14 cellular contexts compared by ENCODE assay signal in the genomic region with DNA sequence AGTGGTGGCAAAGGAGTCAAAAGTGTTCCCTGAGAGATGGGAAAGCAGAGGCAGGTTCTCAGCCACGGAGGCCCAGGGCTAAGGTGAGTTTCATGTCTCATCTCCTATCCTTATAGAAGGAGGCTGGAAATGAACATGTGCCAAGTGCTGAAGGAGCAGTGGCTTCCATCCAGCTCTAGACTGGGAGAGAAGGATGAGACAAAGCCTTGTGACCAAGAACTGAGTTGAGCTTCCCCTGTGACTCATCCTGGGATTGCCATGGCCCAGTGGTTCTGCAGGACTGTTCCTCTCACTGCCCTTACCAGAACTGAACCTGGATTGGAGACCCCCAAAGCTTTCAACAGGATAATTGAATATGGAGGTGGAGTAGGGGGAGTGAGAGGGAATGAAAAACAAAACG. TPM values are rescaled to one million over a fixed set of nuclear protein-coding genes. Genes with fewer than 3 reads are reported as not detected.
DNase-seq lines count a peak whose midpoint lies in the region; TF ChIP-seq lines count a peak whose summit lies in the region.
"Had no signal": no experiment of that assay in that cellular context is flagged by ENCODE, and none has a peak within 500 bp of the region (broad histone marks: within the 10 kb centered on the region; RNA-seq: fewer than 3 reads in every experiment).

No MANE protein-coding gene starts in this region.

- no peaks in the 10 kb centered on the region for H3K27me3 ChIP-seq in tibial nerve
- H3K27me3 ChIP-seq: ovary had no signal

- TF ChIP-seq CTCF in tibial nerve (IDR thresholded peaks at IDR 0.05): no peak

- H3K36me3 ChIP-seq in tibial nerve: no peaks in the 10 kb centered on the region
- H3K36me3 ChIP-seq: ovary had no signal

- no peak for TF ChIP-seq POLR2A in tibial nerve (IDR thresholded peaks at IDR 0.05)

- no peak overlapping the region for H3K4me3 ChIP-seq in tibial nerve
- H3K4me3 ChIP-seq: ovary had no signal

- no peak for TF ChIP-seq EP300 in tibial nerve (IDR thresholded peaks at IDR 0.05)

- peak; percentile 75 for DNase-seq in AG20443 (ENCODE audit: low spot score)
- DNase-seq in M059J (ENCODE audit: low read depth): peak; percentile 66
- peak; percentile 59 for DNase-seq in dermis blood vessel endothelial cell
- DNase-seq in kidney tubule cell (ENCODE audit: low spot score): peak; percentile 92
- DNase-seq in putamen (ENCODE audit: low spot score): no peak
- no peak for DNase-seq in NCI-H1417 treated with DMSO at 0.1 percent for 48 hours (lab: John Stamatoyannopoulos, UW)
- no peak for DNase-seq in NCI-H345 treated with DMSO at 0.1 percent for 48 hours (lab: John Stamatoyannopoulos, UW; ENCODE audit: unreplicated experiment)
- no peak for DNase-seq in tibial nerve (ENCODE audit: low spot score in 2 of 2)
- DNase-seq: activated CD8-positive, alpha-beta T cell treated with anti-CD3 and anti-CD28 coated beads for 36 hours; cortex of kidney; midbrain; NCI-H1092; ovary had no signal

- no peaks in the 10 kb centered on the region for H3K9me3 ChIP-seq in tibial nerve
- H3K9me3 ChIP-seq: ovary had no signal

- no peaks in the 10 kb centered on the region for H3K4me1 ChIP-seq in tibial nerve

- 63 to 67% methylated on average over 2 of the region's 2 CpGs for WGBS in tibial nerve, 2 donors

- H3K27ac ChIP-seq in tibial nerve: no peak overlapping the region
- H3K27ac ChIP-seq: ovary had no signal

RNA-seq across cellular contexts. Expression of a gene that starts 16.7 kb away (rescaled TPM):
- not detected in 2 replicates for total RNA-seq in M059J (2014; rRNA removed; shearing (Covaris generic))
- not detected in 2 replicates for total RNA-seq in dermis blood vessel endothelial cell
- total RNA-seq in tibial nerve: not detected
- total RNA-seq: activated CD8-positive, alpha-beta T cell treated with anti-CD3 and anti-CD28 coated beads for 36 hours; ovary; subcutaneous adipose tissue had no signal

RNA-seq across cellular contexts. Expression of a gene that starts 23.8 kb away (rescaled TPM):
- not detected in 2 replicates for total RNA-seq in M059J (2014; rRNA removed; shearing (Covaris generic))
- total RNA-seq in dermis blood vessel endothelial cell (not detected in 2 replicates), tibial nerve (not detected)
- total RNA-seq: activated CD8-positive, alpha-beta T cell treated with anti-CD3 and anti-CD28 coated beads for 36 hours; ovary; subcutaneous adipose tissue had no signal

Comparison
In these comparisons a context has a peak if more than half of its experiments do, and no peak if none do; other contexts are left out.
1. DNase-seq: peak in AG20443 (single experiment), M059J (single experiment), dermis blood vessel endothelial cell (single experiment) and kidney tubule cell (single experiment); none in putamen (single experiment), NCI-H1417 treated with DMSO at 0.1 percent for 48 hours (single experiment), NCI-H345 treated with DMSO at 0.1 percent for 48 hours (single experiment) and tibial nerve (0 of 2).